Comparison of ENCODE assay signal across 21 cellular contexts in the genomic region with DNA sequence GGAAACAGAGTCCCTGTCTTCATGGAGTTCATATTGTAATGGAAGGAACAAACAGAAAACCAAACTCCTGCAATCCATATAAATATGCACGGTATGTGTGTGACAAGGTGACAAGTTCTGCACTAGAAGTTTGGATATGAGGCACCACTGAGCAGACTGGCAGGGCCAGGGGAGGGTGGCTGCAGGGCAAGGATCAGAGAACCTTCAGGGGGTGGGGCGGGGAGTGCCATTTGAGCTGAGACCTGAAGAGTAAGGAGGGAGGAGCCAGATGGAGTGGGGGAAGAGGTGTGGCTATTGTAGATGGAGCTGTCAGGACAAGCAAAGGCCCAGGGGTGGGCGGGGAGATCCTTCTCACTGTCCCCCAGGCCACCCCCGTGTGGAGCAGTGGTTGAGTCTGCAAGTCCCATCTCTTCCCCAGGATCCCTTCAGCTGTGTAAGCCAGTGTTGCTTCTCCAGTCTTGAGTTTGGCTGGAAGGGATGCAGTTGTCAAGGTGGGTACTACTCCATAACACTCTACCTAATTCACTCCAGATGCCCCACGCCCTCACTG.
"Had no signal": no experiment of that assay in that cellular context is flagged by ENCODE, and none has a peak within 500 bp of the region (broad histone marks: within the 10 kb centered on the region; RNA-seq: fewer than 3 reads in every experiment).

No MANE protein-coding gene starts in this region.

- H3K4me1 ChIP-seq: prostate gland had no signal

- H3K27ac Mint-ChIP-seq: activated naive CD8-positive, alpha-beta T cell treated with anti-CD3 and anti-CD28 coated beads for 36 hours; activated T-helper 17 cell treated with anti-CD3 and anti-CD28 coated beads, Interleukin-2, amount 50 U/mL, for 72 hours; effector memory CD8-positive, alpha-beta T cell; stimulated activated naive CD8-positive, alpha-beta T cell treated with anti-CD3 and anti-CD28 coated beads, Interleukin-15, amount 100 ng/mL, for 72 hours had no signal

- H3K36me3 Mint-ChIP-seq: activated naive CD8-positive, alpha-beta T cell treated with anti-CD3 and anti-CD28 coated beads for 36 hours had no signal

- H3K9me3 Mint-ChIP-seq: activated naive CD8-positive, alpha-beta T cell treated with anti-CD3 and anti-CD28 coated beads for 36 hours; activated T-helper 17 cell treated with anti-CD3 and anti-CD28 coated beads, Interleukin-2, amount 50 U/mL, for 72 hours; effector memory CD8-positive, alpha-beta T cell; stimulated activated naive CD8-positive, alpha-beta T cell treated with anti-CD3 and anti-CD28 coated beads, Interleukin-15, amount 100 ng/mL, for 72 hours had no signal

- H3K9me3 ChIP-seq: prostate gland, right atrium auricular region had no signal

- H3K27me3 ChIP-seq: right atrium auricular region had no signal

- H3K4me3 Mint-ChIP-seq: activated naive CD8-positive, alpha-beta T cell treated with anti-CD3 and anti-CD28 coated beads for 36 hours; activated T-helper 17 cell treated with anti-CD3 and anti-CD28 coated beads, Interleukin-2, amount 50 U/mL, for 72 hours; effector memory CD8-positive, alpha-beta T cell; stimulated activated naive CD8-positive, alpha-beta T cell treated with anti-CD3 and anti-CD28 coated beads, Interleukin-15, amount 100 ng/mL, for 72 hours had no signal

- H3K27ac ChIP-seq: epithelial cell of prostate, prostate gland, right atrium auricular region, VCaP had no signal

- H3K36me3 ChIP-seq: prostate gland had no signal

- ATAC-seq: activated T-helper 17 cell treated with anti-CD3 and anti-CD28 coated beads, Interleukin-2, amount 50 U/mL, for 72 hours; effector memory CD8-positive, alpha-beta T cell; left ventricle myocardium superior; stimulated activated naive CD8-positive, alpha-beta T cell treated with anti-CD3 and anti-CD28 coated beads, Interleukin-15, amount 100 ng/mL, for 72 hours had no signal

- DNase-seq: activated CD4-positive, alpha-beta T cell treated with anti-CD3 and anti-CD28 coated beads, Interleukin-2, amount 50 U/mL, for 48 hours; activated naive CD4-positive, alpha-beta T cell; activated naive CD8-positive, alpha-beta T cell treated with anti-CD3 and anti-CD28 coated beads for 36 hours; activated T-cell treated with anti-CD3 and anti-CD28 coated beads, Interleukin-2, amount 50 U/mL, for 1 hour; amniotic stem cell; effector memory CD8-positive, alpha-beta T cell; foreskin melanocyte; hypothalamus; kidney glomerular epithelial cell; left ventricle myocardium superior; occipital lobe; stimulated activated CD4-positive, alpha-beta T cell treated with anti-CD3 and anti-CD28 coated beads, Interleukin-15, amount 100 ng/mL, for 24 hours; stimulated activated CD4-positive, alpha-beta T cell treated with anti-CD3 and anti-CD28 coated beads, Interleukin-2, amount 100 ng/mL, for 48 hours; stimulated activated naive CD8-positive, alpha-beta T cell treated with anti-CD3 and anti-CD28 coated beads, Interleukin-15, amount 100 ng/mL, for 72 hours; T1000; trophoblast cell had no signal

- H3K27me3 Mint-ChIP-seq: activated naive CD8-positive, alpha-beta T cell treated with anti-CD3 and anti-CD28 coated beads for 36 hours; activated T-helper 17 cell treated with anti-CD3 and anti-CD28 coated beads, Interleukin-2, amount 50 U/mL, for 72 hours; effector memory CD8-positive, alpha-beta T cell; stimulated activated naive CD8-positive, alpha-beta T cell treated with anti-CD3 and anti-CD28 coated beads, Interleukin-15, amount 100 ng/mL, for 72 hours had no signal

- H3K4me3 ChIP-seq: prostate gland, right atrium auricular region had no signal

- H3K4me1 Mint-ChIP-seq: activated naive CD8-positive, alpha-beta T cell treated with anti-CD3 and anti-CD28 coated beads for 36 hours; activated T-helper 17 cell treated with anti-CD3 and anti-CD28 coated beads, Interleukin-2, amount 50 U/mL, for 72 hours; stimulated activated naive CD8-positive, alpha-beta T cell treated with anti-CD3 and anti-CD28 coated beads, Interleukin-15, amount 100 ng/mL, for 72 hours had no signal
